ENCODE assay signal across 37 cellular contexts in genomic region chr10:84235096-84235495, GRCh38. TPM values are rescaled to one million over a fixed set of nuclear protein-coding genes. Genes with fewer than 3 reads are reported as not detected.
"Had no signal": no experiment of that assay in that cellular context is flagged by ENCODE, and none has a peak within 500 bp of the region (broad histone marks: within the 10 kb centered on the region; RNA-seq: fewer than 3 reads in every experiment).

No MANE protein-coding gene starts in this region.

- H3K4me3 ChIP-seq: MG63 had no signal

- H3K27ac ChIP-seq: KMS-11 had no signal

- DNase-seq: Karpas-422, Kasumi-1, KG1, MG63, MM.1S, MV-4-11, NCI-H1048, NCI-H1092, NCI-H1092 treated with DMSO at 0.1 percent for 48 hours, NCI-H1105, NCI-H1105 treated with DMSO at 0.1 percent for 48 hours, NCI-H1417, NCI-H1417 treated with DMSO at 0.1 percent for 48 hours, NCI-H1436, NCI-H1436 treated with DMSO at 0.1 percent for 48 hours, NCI-H146, NCI-H1694, NCI-H1694 treated with DMSO at 0.1 percent for 48 hours, NCI-H187, NCI-H187 treated with DMSO at 0.1 percent for 48 hours, NCI-H1930, NCI-H2029, NCI-H2029 treated with DMSO at 0.1 percent for 48 hours, NCI-H2081, NCI-H2081 treated with DMSO at 0.1 percent for 48 hours, NCI-H2107, NCI-H2171, NCI-H2171 treated with DMSO at 0.1 percent for 48 hours, NCI-H226, NCI-H345, NCI-H446, NCI-H446 treated with DMSO at 0.1 percent for 48 hours had no signal

RNA-seq across cellular contexts. Expression of gene LRIT1, which starts 6.2 kb away (rescaled TPM):
- total RNA-seq: LHCN-M2, M059J, MCF 10A, NCI-H460 had no signal

RNA-seq across cellular contexts. Expression of gene LRIT2, which starts 9.8 kb away (rescaled TPM):
- total RNA-seq: LHCN-M2, M059J, MCF 10A, NCI-H460 had no signal

RNA-seq across cellular contexts. Expression of gene RGR, which starts 9.8 kb away (rescaled TPM):
- total RNA-seq: LHCN-M2, M059J, MCF 10A, NCI-H460 had no signal

RNA-seq across cellular contexts. Expression of gene CDHR1, which starts 40.8 kb away (rescaled TPM):
- total RNA-seq: LHCN-M2, M059J, MCF 10A had no signal
